ENCODE assay signal across 8 cellular contexts in the genomic region with DNA sequence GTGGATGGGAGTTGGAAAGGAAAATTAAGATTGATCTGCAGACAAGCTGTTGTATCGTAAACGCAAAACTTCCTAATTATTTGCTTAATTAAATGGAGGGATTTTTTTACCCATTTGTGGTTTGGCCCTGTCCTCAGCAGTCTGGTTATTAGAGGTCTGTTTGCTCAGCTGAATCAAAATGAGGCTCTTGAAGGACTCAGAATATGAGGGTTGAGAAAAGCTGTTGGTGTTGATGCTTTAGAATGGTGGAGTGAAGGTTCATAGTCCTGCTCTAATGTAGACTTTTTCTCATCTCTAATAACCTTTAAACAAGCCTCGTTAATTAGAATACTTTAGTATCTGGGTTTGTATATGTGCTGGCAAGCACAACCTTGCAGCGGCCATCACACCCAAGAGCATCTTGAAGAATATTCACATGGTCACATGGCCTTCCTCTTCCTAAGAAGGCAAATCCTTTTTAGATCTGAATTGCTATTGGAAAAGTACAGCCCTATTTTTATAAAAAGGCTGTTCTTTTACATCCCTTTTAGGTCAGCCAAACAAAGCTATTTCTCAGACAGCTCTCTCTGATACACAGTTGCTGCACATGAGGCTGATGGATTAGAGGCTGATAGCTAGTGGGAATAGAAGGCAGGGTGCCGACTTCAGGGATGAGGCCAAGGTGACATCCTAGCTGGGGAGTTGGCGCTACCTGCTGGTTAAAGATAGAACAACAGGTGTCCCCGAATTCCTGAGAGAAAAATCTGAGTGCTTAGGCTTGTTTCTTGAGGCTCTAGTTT. TPM values are rescaled to one million over a fixed set of nuclear protein-coding genes. Genes with fewer than 3 reads are reported as not detected.
A peak's percentile ranks its signal among the peaks of the same experiment; 100 is the strongest.
DNase-seq lines count a peak whose midpoint lies in the region; ATAC-seq, FAIRE-seq and TF ChIP-seq lines count a peak whose summit lies in the region.

No MANE protein-coding gene starts in this region.

- peak; percentile 91 for TF ChIP-seq CTCF in CD8-positive, alpha-beta T cell (IDR thresholded peaks at IDR 0.05)
- peak; percentile 95 for TF ChIP-seq CTCF in PC-3 (conservative IDR thresholded peaks at IDR 0.05; ENCODE audit: low read depth, low read length)

- no peak overlapping the region for H3K4me2 ChIP-seq in PC-3 (ENCODE audit: low read length)

- no peak overlapping the region for H3K27ac ChIP-seq in CD8-positive, alpha-beta T cell (ENCODE audit: low read depth, low read length)
- no peak overlapping the region for H3K27ac ChIP-seq in PC-3 (ENCODE audit: low read length)
- H3K27ac ChIP-seq in naive thymus-derived CD4-positive, alpha-beta T cell (ENCODE audit: low read depth, low read length), result peak overlapping the region; percentile 11

- no peaks in the 10 kb centered on the region for H4K20me1 ChIP-seq in PC-3 (ENCODE audit: low read length)

- CTCF ChIA-PET in CD8-positive, alpha-beta T cell (lab: Charles Lee), result interaction anchor here (0.9 to 20.6 kb wide), 41 partner anchors 10 to 200 kb away, joined by 3 to 622 read pairs (median 5); a partner anchor contains a TSS
- CTCF ChIA-PET in PC-3 (lab: Charles Lee), result interaction anchor here (0.6 to 2.2 kb wide), 7 partner anchors 48 to 485 kb away, joined by 3 to 50 read pairs (median 4); no protein-coding TSS in a partner anchor
- CTCF ChIA-PET in naive thymus-derived CD4-positive, alpha-beta T cell (lab: Charles Lee), result interaction anchor here (0.6 to 11.7 kb wide), 35 partner anchors 8 to 160 kb away, joined by 3 to 298 read pairs (median 5); a partner anchor contains a TSS

- peaks cover 11% of the 10 kb centered on the region for H3K4me1 ChIP-seq in CD8-positive, alpha-beta T cell (ENCODE audit: insufficient read depth, low read length)
- no peaks in the 10 kb centered on the region for H3K4me1 ChIP-seq in PC-3 (ENCODE audit: insufficient read depth, low read length)
- H3K4me1 ChIP-seq in naive thymus-derived CD4-positive, alpha-beta T cell (ENCODE audit: control insufficient read depth in 2 of 2, insufficient read depth in 2 of 2, low read length in 2 of 2), result peaks cover 17 to 25% of the 10 kb centered on the region in 2 donors

- no peaks in the 10 kb centered on the region for H3K27me3 Mint-ChIP-seq in CD8-positive, alpha-beta T cell (ENCODE audit: low read depth)
- H3K27me3 Mint-ChIP-seq in naive thymus-derived CD4-positive, alpha-beta T cell, result no peaks in the 10 kb centered on the region
- no peaks in the 10 kb centered on the region for H3K27me3 Mint-ChIP-seq in stimulated activated naive CD8-positive, alpha-beta T cell treated with anti-CD3 and anti-CD28 coated beads, Interleukin-15, Interleukin-2, amounts not matched to agents 100 ng/mL and 50 ng/mL, for 24 hours

- peak; percentile 77 for ATAC-seq in CD8-positive, alpha-beta T cell
- peak; percentile 84 for ATAC-seq in PC-3
- ATAC-seq in esophagus mucosa, result peak; percentile 82
- peak; percentile 84 for ATAC-seq in naive thymus-derived CD4-positive, alpha-beta T cell

- peaks cover 28% of the 10 kb centered on the region for H3K4me1 Mint-ChIP-seq in CD8-positive, alpha-beta T cell (ENCODE audit: low read depth)
- H3K4me1 Mint-ChIP-seq in naive thymus-derived CD4-positive, alpha-beta T cell, result peaks cover 21 to 52% (median 35%) of the 10 kb centered on the region in 7 donors
- H3K4me1 Mint-ChIP-seq in stimulated activated naive CD8-positive, alpha-beta T cell treated with anti-CD3 and anti-CD28 coated beads, Interleukin-15, Interleukin-2, amounts not matched to agents 100 ng/mL and 50 ng/mL, for 24 hours (ENCODE audit: low read depth), result peaks cover 36% of the 10 kb centered on the region

- H3K9me3 ChIP-seq in CD8-positive, alpha-beta T cell (ENCODE audit: low read length), result no peaks in the 10 kb centered on the region
- no peaks in the 10 kb centered on the region for H3K9me3 ChIP-seq in PC-3 (ENCODE audit: low read length)
- no peaks in the 10 kb centered on the region for H3K9me3 ChIP-seq in naive thymus-derived CD4-positive, alpha-beta T cell (ENCODE audit: control insufficient read depth in 2 of 3, low read length in 3 of 3)

- H3K4me3 ChIP-seq in CD8-positive, alpha-beta T cell (ENCODE audit: low read depth, low read length), result no peak overlapping the region
- H3K4me3 ChIP-seq in PC-3 (ENCODE audit: low read length), result no peak overlapping the region
- no peak overlapping the region for H3K4me3 ChIP-seq in naive thymus-derived CD4-positive, alpha-beta T cell (ENCODE audit: low read length)

- no peak overlapping the region for H3K4me3 Mint-ChIP-seq in CD8-positive, alpha-beta T cell
- peak overlapping the region in 1 of 10 donors; percentile 46 for H3K4me3 Mint-ChIP-seq in naive thymus-derived CD4-positive, alpha-beta T cell
- H3K4me3 Mint-ChIP-seq in stimulated activated naive CD8-positive, alpha-beta T cell treated with anti-CD3 and anti-CD28 coated beads, Interleukin-15, Interleukin-2, amounts not matched to agents 100 ng/mL and 50 ng/mL, for 24 hours, result no peak overlapping the region

- peak; percentile 40 to 81 (median 61) for DNase-seq in CD8-positive, alpha-beta T cell
- DNase-seq in HTR-8/SVneo (ENCODE audit: insufficient read length, low spot score), result peak; percentile 80
- DNase-seq in PC-3, result peak; percentile 84
- DNase-seq in activated T-cell treated with anti-CD3 and anti-CD28 coated beads, Interleukin-2, amount 50 U/mL, for 1 hour, result peak; percentile 73
- peak; percentile 41 to 73 (median 54) for DNase-seq in naive thymus-derived CD4-positive, alpha-beta T cell
- DNase-seq in NK-92 (lab: John Stamatoyannopoulos, UW; ENCODE audit: unreplicated experiment), result no peak

- POLR2A ChIA-PET in CD8-positive, alpha-beta T cell (lab: Charles Lee), result interaction anchor here (0.6 to 1.5 kb wide), 10 partner anchors 19 to 155 kb away, joined by 3 to 21 read pairs (median 3); a partner anchor contains a TSS
- POLR2A ChIA-PET in PC-3 (lab: Charles Lee; ENCODE audit: unreplicated experiment), result interaction anchor here (0.6 kb wide), 1 partner anchor 252 kb away, joined by 5 read pairs; no protein-coding TSS in a partner anchor
- POLR2A ChIA-PET in naive thymus-derived CD4-positive, alpha-beta T cell (lab: Charles Lee), result interaction anchor here (0.7 to 1.9 kb wide), 12 partner anchors 8 to 74 kb away, joined by 3 to 25 read pairs (median 4); a partner anchor contains a TSS

- H3F3A ChIP-seq in PC-3 (ENCODE audit: low read length, unreplicated experiment), result no peaks in the 10 kb centered on the region

- TSS peak; percentile 19 for BruUV-seq in PC-3 (replicated peaks; lab: Mats Ljungman, UMichigan)

- H2AFZ ChIP-seq in PC-3 (ENCODE audit: low read length), result no peak overlapping the region

- peaks cover 33% of the 10 kb centered on the region for H3K36me3 Mint-ChIP-seq in CD8-positive, alpha-beta T cell
- peaks cover 0 to 18% (median 6%) of the 10 kb centered on the region in 5 donors for H3K36me3 Mint-ChIP-seq in naive thymus-derived CD4-positive, alpha-beta T cell
- H3K36me3 Mint-ChIP-seq in stimulated activated naive CD8-positive, alpha-beta T cell treated with anti-CD3 and anti-CD28 coated beads, Interleukin-15, Interleukin-2, amounts not matched to agents 100 ng/mL and 50 ng/mL, for 24 hours (ENCODE audit: low read depth), result peaks cover 43% of the 10 kb centered on the region

- peak overlapping the region; percentile 57 for H3K27ac Mint-ChIP-seq in CD8-positive, alpha-beta T cell
- H3K27ac Mint-ChIP-seq in naive thymus-derived CD4-positive, alpha-beta T cell, result peak overlapping the region in 7 of 9 donors; percentile 11 to 68 (median 53)
- H3K27ac Mint-ChIP-seq in stimulated activated naive CD8-positive, alpha-beta T cell treated with anti-CD3 and anti-CD28 coated beads, Interleukin-15, Interleukin-2, amounts not matched to agents 100 ng/mL and 50 ng/mL, for 24 hours, result peak overlapping the region; percentile 74

- H3K9ac ChIP-seq in PC-3 (ENCODE audit: low read length), result no peak overlapping the region

- H3K9me3 Mint-ChIP-seq in CD8-positive, alpha-beta T cell, result no peaks in the 10 kb centered on the region
- H3K9me3 Mint-ChIP-seq in naive thymus-derived CD4-positive, alpha-beta T cell, result no peaks in the 10 kb centered on the region
- no peaks in the 10 kb centered on the region for H3K9me3 Mint-ChIP-seq in stimulated activated naive CD8-positive, alpha-beta T cell treated with anti-CD3 and anti-CD28 coated beads, Interleukin-15, Interleukin-2, amounts not matched to agents 100 ng/mL and 50 ng/mL, for 24 hours

- FAIRE-seq in HTR-8/SVneo (lab: Jason Lieb, UNC), result no peak

- H3K79me2 ChIP-seq in PC-3 (ENCODE audit: low read length), result no peaks in the 10 kb centered on the region

- intact Hi-C loops in CD8-positive, alpha-beta T cell (cut with DNase I, micrococcal nuclease), result loop anchor here (1.0 kb wide), 4 partner anchors 66 to 160 kb away; no protein-coding TSS in a partner anchor
- intact Hi-C loops in PC-3 (cut with micrococcal nuclease), result loop anchor here (1.0 to 2.0 kb wide), 4 partner anchors 66 to 160 kb away; no protein-coding TSS in a partner anchor
- intact Hi-C loops in naive thymus-derived CD4-positive, alpha-beta T cell (cut with micrococcal nuclease), result loop anchor here (1.0 kb wide), 8 partner anchors 43 to 281 kb away; no protein-coding TSS in a partner anchor

- peaks cover 14% of the 10 kb centered on the region for H3K36me3 ChIP-seq in CD8-positive, alpha-beta T cell (ENCODE audit: insufficient read depth, low read length)
- no peaks in the 10 kb centered on the region for H3K36me3 ChIP-seq in PC-3 (ENCODE audit: low read depth, low read length)
- H3K36me3 ChIP-seq in naive thymus-derived CD4-positive, alpha-beta T cell (ENCODE audit: control insufficient read depth in 2 of 3, insufficient read depth in 3 of 3, low read length in 3 of 3), result peaks cover 10 to 69% (median 20%) of the 10 kb centered on the region in 3 experiments

- H3K27me3 ChIP-seq in CD8-positive, alpha-beta T cell (ENCODE audit: insufficient read depth, low read length), result no peaks in the 10 kb centered on the region
- no peaks in the 10 kb centered on the region for H3K27me3 ChIP-seq in PC-3 (ENCODE audit: low read length)
- H3K27me3 ChIP-seq in naive thymus-derived CD4-positive, alpha-beta T cell (ENCODE audit: control insufficient read depth in 2 of 2, insufficient read depth in 2 of 2, low read length in 2 of 2), result no peaks in the 10 kb centered on the region

- H3K9me2 ChIP-seq in PC-3 (replicated peaks; ENCODE audit: low read length), result no peaks in the 10 kb centered on the region

RNA-seq across cellular contexts. Expression of a gene that starts 53.8 kb away (rescaled TPM):
- 100 to 1,000 TPM; 184 to 193 TPM for total RNA-seq in CD8-positive, alpha-beta T cell
- total RNA-seq in PC-3 (2014; rRNA removed) (103 and 146 TPM in 2 replicates), esophagus mucosa (155 TPM)
- total RNA-seq in naive thymus-derived CD4-positive, alpha-beta T cell, result 100 to 1,000 TPM; 282 to 409 (median 335) TPM
- 10 to 100 TPM; 21.2 to 90.3 TPM for polyA plus RNA-seq in naive thymus-derived CD4-positive, alpha-beta T cell
